Comparison of ENCODE assay signal across 14 cellular contexts in genomic region chr12:6218526-6218925, GRCh38. TPM values are rescaled to one million over a fixed set of nuclear protein-coding genes. Genes with fewer than 3 reads are reported as not detected.
DNase-seq lines count a peak whose midpoint lies in the region; ATAC-seq and TF ChIP-seq lines count a peak whose summit lies in the region.
"Had no signal": no experiment of that assay in that cellular context is flagged by ENCODE, and none has a peak within 500 bp of the region (broad histone marks: within the 10 kb centered on the region; RNA-seq: fewer than 3 reads in every experiment).

No MANE protein-coding gene starts in this region.

- no peak for TF ChIP-seq CTCF in dorsolateral prefrontal cortex (IDR thresholded peaks at IDR 0.05 in 54 of 56, conservative IDR thresholded peaks at IDR 0.05 in 2 of 56; ENCODE audit: low read depth in 1 of 56, partially characterized antibody in 56 of 56)

- intact Hi-C loops in dorsolateral prefrontal cortex (cut with DNase I): no loop called here

- H3K9ac ChIP-seq in BLaER1 (peak overlapping the region; percentile 44), rectal smooth muscle tissue (ENCODE audit: low read length) (no peak overlapping the region)

- DNase-seq in NCI-H226 (peak; percentile 48), dorsolateral prefrontal cortex (no peak), T-helper 17 cell (no peak), GOT3 (lab: John Stamatoyannopoulos, UW) (no peak), NCI-H1417 (lab: John Stamatoyannopoulos, UW) (no peak), AG08396 (ENCODE audit: low spot score) (no peak)
- DNase-seq: DND-41; effector memory CD4-positive, alpha-beta T cell; NCI-H446; stimulated activated CD4-positive, alpha-beta T cell treated with anti-CD3 and anti-CD28 coated beads, Interleukin-12 subunit alpha, Interleukin-12 subunit beta, amount 100 ng/mL, for 4 hours had no signal

- H3K4me3 ChIP-seq in BLaER1 (no peak overlapping the region), dorsolateral prefrontal cortex (no peak overlapping the region), rectal smooth muscle tissue (ENCODE audit: low read length) (no peak overlapping the region)
- H3K4me3 ChIP-seq: lung had no signal

- no peaks in the 10 kb centered on the region for H3K9me3 ChIP-seq in BLaER1
- H3K9me3 ChIP-seq in T-helper 17 cell (ENCODE audit: control insufficient read depth, low read length, poor library complexity, severe bottlenecking): no peaks in the 10 kb centered on the region
- H3K9me3 ChIP-seq: neutrophil had no signal

- peak overlapping the region; percentile 100 for H3K4me2 ChIP-seq in BLaER1

- no peak for ATAC-seq in T-helper 17 cell

- H3K4me3 Mint-ChIP-seq in T-helper 17 cell: no peak overlapping the region

- H3K4me1 ChIP-seq in BLaER1: peaks cover 100% of the 10 kb centered on the region
- H3K4me1 ChIP-seq in rectal smooth muscle tissue (ENCODE audit: control insufficient read depth, insufficient read depth, low read length): peaks cover 60% of the 10 kb centered on the region

- H4K20me1 ChIP-seq in BLaER1: peaks cover 94% of the 10 kb centered on the region

- H3K4me1 Mint-ChIP-seq in T-helper 17 cell: peaks cover 8% of the 10 kb centered on the region

- no peaks in the 10 kb centered on the region for H3K27me3 ChIP-seq in BLaER1
- H3K27me3 ChIP-seq in dorsolateral prefrontal cortex: no peaks in the 10 kb centered on the region
- no peaks in the 10 kb centered on the region for H3K27me3 ChIP-seq in rectal smooth muscle tissue (ENCODE audit: control insufficient read depth, insufficient read depth, low read length)
- H3K27me3 ChIP-seq: neutrophil had no signal

- H3K27me3 Mint-ChIP-seq in T-helper 17 cell: peaks cover 22% of the 10 kb centered on the region

- H3K36me3 Mint-ChIP-seq in T-helper 17 cell (ENCODE audit: low read depth): peaks cover 6% of the 10 kb centered on the region

- H3K27ac ChIP-seq in BLaER1 (peak overlapping the region; percentile 99; the same call in 1 of the 2 replicates), dorsolateral prefrontal cortex (peak overlapping the region in 33 of 59 donors; percentile 0 to 99 (median 82)), rectal smooth muscle tissue (ENCODE audit: low read depth, low read length) (peak overlapping the region; percentile 65)
- H3K27ac ChIP-seq: neutrophil had no signal

- no peak overlapping the region for H3K27ac Mint-ChIP-seq in T-helper 17 cell

- H3K36me3 ChIP-seq in BLaER1 (peaks cover 90% of the 10 kb centered on the region), rectal smooth muscle tissue (ENCODE audit: control insufficient read depth, insufficient read depth, low read length) (no peaks in the 10 kb centered on the region)
- H3K36me3 ChIP-seq: neutrophil had no signal

RNA-seq across cellular contexts. Expression of gene CD9, which starts 18.3 kb away (rescaled TPM):
- total RNA-seq in dorsolateral prefrontal cortex: 100 to 1,000 TPM in 60 of 120 experiments, 10 to 100 TPM in 60; 29.3 to 364 (median 99.0) TPM
- 10 to 100 TPM in 1 of 2 donors, 1 to 10 TPM in 1; 2.4 to 28.0 TPM for total RNA-seq in T-helper 17 cell
